8 cellular contexts compared by ENCODE assay signal in the genomic region with DNA sequence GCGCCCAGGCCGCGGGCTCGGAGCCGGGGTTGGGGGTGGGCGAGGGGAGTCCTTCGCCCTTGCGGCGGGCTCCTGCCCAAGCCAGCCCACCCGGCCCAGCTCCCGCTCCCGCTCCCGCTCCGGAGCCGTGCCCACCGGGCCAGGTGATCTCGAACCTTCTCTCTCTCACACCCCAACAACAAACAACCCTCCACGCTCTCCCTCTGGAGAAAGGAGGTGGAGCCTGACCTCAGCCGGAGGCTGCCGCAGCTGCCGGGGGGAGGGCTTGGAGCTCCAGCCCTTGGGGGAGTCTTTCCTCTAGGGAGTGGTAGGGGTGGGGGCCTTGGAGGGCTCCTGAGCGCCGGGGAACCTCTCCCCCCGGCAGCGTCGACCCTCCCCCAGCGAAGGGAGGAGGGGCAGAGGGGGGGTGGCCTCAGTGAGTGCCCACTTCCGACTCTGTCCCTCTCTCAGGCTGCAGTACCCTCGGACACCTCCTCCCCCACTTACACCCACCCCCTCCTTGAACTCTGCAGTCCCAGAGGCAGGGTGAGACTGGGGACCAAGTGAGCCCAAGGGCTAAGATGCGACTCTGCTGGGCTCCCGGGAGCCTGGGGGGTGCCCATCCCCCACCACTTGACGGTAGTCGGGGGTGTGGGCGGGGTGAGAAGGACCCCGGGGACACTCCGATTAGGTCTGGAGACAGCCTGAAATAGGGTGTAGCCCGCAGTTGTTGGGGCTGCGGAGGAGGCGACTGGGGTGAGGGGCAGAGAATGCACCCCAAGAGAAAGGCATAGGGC. TPM values are rescaled to one million over a fixed set of nuclear protein-coding genes. Genes with fewer than 3 reads are reported as not detected.
DNase-seq lines count a peak whose midpoint lies in the region; ATAC-seq lines count a peak whose summit lies in the region.

No MANE protein-coding gene starts in this region.

- H3K4me1 ChIP-seq in CD4-positive, CD25-positive, alpha-beta regulatory T cell (ENCODE audit: control insufficient read depth, insufficient read depth, low read length, poor library complexity, severe bottlenecking): peaks cover 34% of the 10 kb centered on the region

- intact Hi-C loops in dendritic cell treated with granulocyte-macrophage colony-stimulating factor and Interleukin-4, amounts not matched to agents 40 ng/mL and 50 ng/mL, for 4 days (cut with micrococcal nuclease): no loop called here

- H3K27me3 Mint-ChIP-seq in CD4-positive, CD25-positive, alpha-beta regulatory T cell: peaks cover 73% of the 10 kb centered on the region
- H3K27me3 Mint-ChIP-seq in dendritic cell treated with granulocyte-macrophage colony-stimulating factor and Interleukin-4, amounts not matched to agents 40 ng/mL and 50 ng/mL, for 4 days: peaks cover 64% of the 10 kb centered on the region
- peaks cover 7 to 24% of the 10 kb centered on the region in 2 donors for H3K27me3 Mint-ChIP-seq in natural killer cell treated with Interleukin-12 subunit alpha and Interleukin-12 subunit beta and Interleukin-15 and Interleukin-18, amount 100 ng/mL, for 72 hours

- H3K27ac ChIP-seq in CD4-positive, CD25-positive, alpha-beta regulatory T cell (ENCODE audit: insufficient read depth, low read length, poor library complexity, severe bottlenecking): no peak overlapping the region

- peak in 1 of 3 donors; percentile 13 for DNase-seq in CD4-positive, CD25-positive, alpha-beta regulatory T cell
- no peak for DNase-seq in Jurkat, Clone E6-1 (ENCODE audit: low read depth, low spot score)
- no peak for DNase-seq in natural killer cell treated with Interleukin-12 subunit alpha and Interleukin-12 subunit beta and Interleukin-15 and Interleukin-18, amount 100 ng/mL, for 72 hours (ENCODE audit: low spot score)
- DNase-seq in kidney glomerular epithelial cell (lab: John Stamatoyannopoulos, UW): no peak

- H3K9me3 ChIP-seq in CD4-positive, CD25-positive, alpha-beta regulatory T cell (ENCODE audit: control insufficient read depth in 2 of 2, low read length in 2 of 2): no peaks in the 10 kb centered on the region

- no peaks in the 10 kb centered on the region for H3K36me3 Mint-ChIP-seq in CD4-positive, CD25-positive, alpha-beta regulatory T cell
- no peaks in the 10 kb centered on the region for H3K36me3 Mint-ChIP-seq in dendritic cell treated with granulocyte-macrophage colony-stimulating factor and Interleukin-4, amounts not matched to agents 40 ng/mL and 50 ng/mL, for 4 days (ENCODE audit: low read depth)
- no peaks in the 10 kb centered on the region for H3K36me3 Mint-ChIP-seq in natural killer cell treated with Interleukin-12 subunit alpha and Interleukin-12 subunit beta and Interleukin-15 and Interleukin-18, amount 100 ng/mL, for 72 hours

- no peak overlapping the region for H3K4me3 ChIP-seq in CD4-positive, CD25-positive, alpha-beta regulatory T cell (ENCODE audit: low read depth, low read length)
- H3K4me3 ChIP-seq in Jurkat, Clone E6-1 (ENCODE audit: low read length): peak overlapping the region; percentile 7; the same call in 1 of the 2 replicates

- H3K27ac Mint-ChIP-seq in CD4-positive, CD25-positive, alpha-beta regulatory T cell: peak overlapping the region in 1 of 3 donors; percentile 64
- H3K27ac Mint-ChIP-seq in dendritic cell treated with granulocyte-macrophage colony-stimulating factor and Interleukin-4, amounts not matched to agents 40 ng/mL and 50 ng/mL, for 4 days: no peak overlapping the region
- H3K27ac Mint-ChIP-seq in natural killer cell treated with Interleukin-12 subunit alpha and Interleukin-12 subunit beta and Interleukin-15 and Interleukin-18, amount 100 ng/mL, for 72 hours: no peak overlapping the region

- peaks cover 0 to 46% (median 14%) of the 10 kb centered on the region in 4 donors for H3K4me1 Mint-ChIP-seq in CD4-positive, CD25-positive, alpha-beta regulatory T cell
- H3K4me1 Mint-ChIP-seq in dendritic cell treated with granulocyte-macrophage colony-stimulating factor and Interleukin-4, amounts not matched to agents 40 ng/mL and 50 ng/mL, for 4 days (ENCODE audit: low read depth): peaks cover 39% of the 10 kb centered on the region
- H3K4me1 Mint-ChIP-seq in natural killer cell treated with Interleukin-12 subunit alpha and Interleukin-12 subunit beta and Interleukin-15 and Interleukin-18, amount 100 ng/mL, for 72 hours (ENCODE audit: low read depth in 2 of 2): peaks cover 11 to 25% of the 10 kb centered on the region in 2 donors

- H3K27me3 ChIP-seq in CD4-positive, CD25-positive, alpha-beta regulatory T cell (ENCODE audit: control insufficient read depth, insufficient read depth, low read length): peaks cover 4% of the 10 kb centered on the region

- ATAC-seq in CD4-positive, CD25-positive, alpha-beta regulatory T cell (ENCODE audit: low read depth in 2 of 2): no peak
- ATAC-seq in natural killer cell treated with Interleukin-12 subunit alpha and Interleukin-12 subunit beta and Interleukin-15 and Interleukin-18, amount 100 ng/mL, for 72 hours: no peak
- ATAC-seq in HG03457 (IDR thresholded peaks at IDR 0.05; ENCODE audit: unreplicated experiment) (no peak), HG03135 (IDR thresholded peaks at IDR 0.05; ENCODE audit: unreplicated experiment) (no peak), GM18907 (IDR thresholded peaks at IDR 0.05; ENCODE audit: unreplicated experiment) (no peak)

- no peaks in the 10 kb centered on the region for H3K9me3 Mint-ChIP-seq in CD4-positive, CD25-positive, alpha-beta regulatory T cell
- H3K9me3 Mint-ChIP-seq in dendritic cell treated with granulocyte-macrophage colony-stimulating factor and Interleukin-4, amounts not matched to agents 40 ng/mL and 50 ng/mL, for 4 days: no peaks in the 10 kb centered on the region
- H3K9me3 Mint-ChIP-seq in natural killer cell treated with Interleukin-12 subunit alpha and Interleukin-12 subunit beta and Interleukin-15 and Interleukin-18, amount 100 ng/mL, for 72 hours: no peaks in the 10 kb centered on the region

- peak overlapping the region; percentile 66 to 88 (median 72) for H3K4me3 Mint-ChIP-seq in CD4-positive, CD25-positive, alpha-beta regulatory T cell
- peak overlapping the region; percentile 66 for H3K4me3 Mint-ChIP-seq in dendritic cell treated with granulocyte-macrophage colony-stimulating factor and Interleukin-4, amounts not matched to agents 40 ng/mL and 50 ng/mL, for 4 days
- H3K4me3 Mint-ChIP-seq in natural killer cell treated with Interleukin-12 subunit alpha and Interleukin-12 subunit beta and Interleukin-15 and Interleukin-18, amount 100 ng/mL, for 72 hours: peak overlapping the region; percentile 54

- no peaks in the 10 kb centered on the region for H3K36me3 ChIP-seq in CD4-positive, CD25-positive, alpha-beta regulatory T cell (ENCODE audit: control insufficient read depth, insufficient read depth, low read length)

RNA-seq across cellular contexts. Expression of a gene that starts 4.4 kb away (rescaled TPM):
- 32.9 TPM for total RNA-seq in CD4-positive, CD25-positive, alpha-beta regulatory T cell
- 1 to 10 TPM; 1.3 to 1.6 (median 1.5) TPM for polyA plus RNA-seq in CD4-positive, CD25-positive, alpha-beta regulatory T cell
- polyA plus RNA-seq in Jurkat, Clone E6-1 (2012; ENCODE audit: insufficient read depth, insufficient read length): 25.8 TPM
- total RNA-seq in natural killer cell treated with Interleukin-12 subunit alpha and Interleukin-12 subunit beta and Interleukin-15 and Interleukin-18, amount 100 ng/mL, for 72 hours: 10 to 100 TPM; 27.9 to 29.2 TPM

RNA-seq across cellular contexts. Expression of a gene that starts 30.7 kb away (rescaled TPM):
- total RNA-seq in CD4-positive, CD25-positive, alpha-beta regulatory T cell: 40.2 TPM
- 10 to 100 TPM; 25.0 to 36.3 (median 32.4) TPM for polyA plus RNA-seq in CD4-positive, CD25-positive, alpha-beta regulatory T cell
- polyA plus RNA-seq in Jurkat, Clone E6-1 (2012; ENCODE audit: insufficient read depth, insufficient read length): 47.8 TPM
- 100 to 1,000 TPM in 1 of 2 donors, 10 to 100 TPM in 1; 63.3 to 111 TPM for total RNA-seq in natural killer cell treated with Interleukin-12 subunit alpha and Interleukin-12 subunit beta and Interleukin-15 and Interleukin-18, amount 100 ng/mL, for 72 hours

RNA-seq across cellular contexts. Expression of a gene that starts 34.5 kb away (rescaled TPM):
- total RNA-seq in CD4-positive, CD25-positive, alpha-beta regulatory T cell: 6.3 TPM
- polyA plus RNA-seq in CD4-positive, CD25-positive, alpha-beta regulatory T cell: 1 to 10 TPM; 1.1 to 2.0 (median 1.4) TPM
- polyA plus RNA-seq in Jurkat, Clone E6-1 (2012; ENCODE audit: insufficient read depth, insufficient read length): 22.4 TPM
- total RNA-seq in natural killer cell treated with Interleukin-12 subunit alpha and Interleukin-12 subunit beta and Interleukin-15 and Interleukin-18, amount 100 ng/mL, for 72 hours: 10 to 100 TPM in 1 of 2 donors, 1 to 10 TPM in 1; 9.1 to 14.7 TPM

RNA-seq across cellular contexts. Expression of a gene that starts 53.8 kb away (rescaled TPM):
- 10.5 TPM for total RNA-seq in CD4-positive, CD25-positive, alpha-beta regulatory T cell
- polyA plus RNA-seq in CD4-positive, CD25-positive, alpha-beta regulatory T cell: 1 to 10 TPM; 3.3 to 6.1 (median 4.4) TPM
- 150 TPM for polyA plus RNA-seq in Jurkat, Clone E6-1 (2012; ENCODE audit: insufficient read depth, insufficient read length)
- total RNA-seq in natural killer cell treated with Interleukin-12 subunit alpha and Interleukin-12 subunit beta and Interleukin-15 and Interleukin-18, amount 100 ng/mL, for 72 hours: 10 to 100 TPM; 32.4 to 75.1 TPM
